ENCODE assay signal across 12 cellular contexts in genomic region chr20:10578607-10579006, GRCh38.
DNase-seq lines count a peak whose midpoint lies in the region; ATAC-seq, FAIRE-seq and TF ChIP-seq lines count a peak whose summit lies in the region.
"Had no signal": no experiment of that assay in that cellular context is flagged by ENCODE, and none has a peak within 500 bp of the region (broad histone marks: within the 10 kb centered on the region; RNA-seq: fewer than 3 reads in every experiment).

No MANE protein-coding gene starts in this region.

- no peak overlapping the region for H3K4me3 Mint-ChIP-seq in osteocyte (ENCODE audit: unreplicated experiment)

- peaks cover 88% of the 10 kb centered on the region for H3K4me1 Mint-ChIP-seq in osteocyte (ENCODE audit: unreplicated experiment)

- DNase-seq in GM19239 (ENCODE audit: insufficient read length, low spot score) (no peak), HT-29 (ENCODE audit: low spot score) (peak; percentile 53), amniotic epithelial cell (ENCODE audit: low read depth) (peak; percentile 90), osteocyte (ENCODE audit: extremely low spot score, unreplicated experiment) (no peak), left lung (no peak), upper lobe of left lung (no peak)
- DNase-seq: activated CD4-positive, CD25-positive, alpha-beta regulatory T cell treated with anti-CD3 and anti-CD28 coated beads, Interleukin-2, amount 50 U/mL, for 72 hours; hypothalamus; NK-92 treated with Interleukin-12 subunit alpha and Interleukin-12 subunit beta, amount 100 ng/mL, for 24 hours had no signal

- H3K27me3 Mint-ChIP-seq in osteocyte (ENCODE audit: unreplicated experiment), result no peaks in the 10 kb centered on the region

- no peaks in the 10 kb centered on the region for H3K9me3 Mint-ChIP-seq in osteocyte (ENCODE audit: unreplicated experiment)

- no peak overlapping the region for H3K27ac ChIP-seq in left lung
- H3K27ac ChIP-seq in upper lobe of left lung, result no peak overlapping the region
- H3K27ac ChIP-seq: cardiac muscle cell, neutrophil had no signal

- no peak overlapping the region for H3K4me3 ChIP-seq in left lung
- H3K4me3 ChIP-seq in upper lobe of left lung, result no peak overlapping the region
- H3K4me3 ChIP-seq: cardiac muscle cell had no signal

- H3K27me3 ChIP-seq in left lung (no peaks in the 10 kb centered on the region), upper lobe of left lung (no peaks in the 10 kb centered on the region)
- H3K27me3 ChIP-seq: cardiac muscle cell, neutrophil had no signal

- H3K4me1 ChIP-seq in left lung (no peaks in the 10 kb centered on the region), upper lobe of left lung (peaks cover 0 to 4% (median 0%) of the 10 kb centered on the region in 4 donors)

- 50 to 54% methylated on average over 2 of the region's 2 CpGs for WGBS in upper lobe of left lung, 2 donors

- H3K36me3 ChIP-seq in left lung (no peaks in the 10 kb centered on the region), upper lobe of left lung (no peaks in the 10 kb centered on the region)
- H3K36me3 ChIP-seq: cardiac muscle cell, neutrophil had no signal

- no peak for TF ChIP-seq POLR2A in upper lobe of left lung (IDR thresholded peaks at IDR 0.05)

- FAIRE-seq in GM19239 (lab: Jason Lieb, UNC), result peak; percentile 45

- TF ChIP-seq CTCF in osteocyte (IDR thresholded peaks at IDR 0.05), result no peak
- no peak for TF ChIP-seq CTCF in left lung (IDR thresholded peaks at IDR 0.05)
- no peak for TF ChIP-seq CTCF in upper lobe of left lung (IDR thresholded peaks at IDR 0.05)

- no peak for TF ChIP-seq EP300 in upper lobe of left lung (IDR thresholded peaks at IDR 0.05)

- H3K9me3 ChIP-seq in left lung (no peaks in the 10 kb centered on the region), upper lobe of left lung (no peaks in the 10 kb centered on the region)
- H3K9me3 ChIP-seq: neutrophil had no signal

- ATAC-seq in left lung (no peak), HG03432 (IDR thresholded peaks at IDR 0.05; ENCODE audit: unreplicated experiment) (no peak), upper lobe of left lung (ENCODE audit: low FRiP score in 2 of 2) (no peak)

- intact Hi-C loops in left lung (cut with DNase I), result no loop called here

- peaks cover 3% of the 10 kb centered on the region for H3K36me3 Mint-ChIP-seq in osteocyte (ENCODE audit: unreplicated experiment)

- peak overlapping the region; percentile 94 for H3K27ac Mint-ChIP-seq in osteocyte (ENCODE audit: unreplicated experiment)

Comparison
In these comparisons a context has a peak if more than half of its experiments do, and no peak if none do; other contexts are left out.
1. DNase-seq: peak in HT-29 (single experiment) and amniotic epithelial cell (single experiment); none in GM19239 (single experiment), osteocyte (single experiment), left lung (0 of 2) and upper lobe of left lung (0 of 2).